ENCODE assay signal across 25 cellular contexts in genomic region chr6:12992770-12993169, GRCh38.
"Had no signal": no experiment of that assay in that cellular context is flagged by ENCODE, and none has a peak within 500 bp of the region (broad histone marks: within the 10 kb centered on the region; RNA-seq: fewer than 3 reads in every experiment).

No MANE protein-coding gene starts in this region.

- H3K4me1 ChIP-seq: vagina had no signal

- H3K4me3 ChIP-seq: lower lobe of right lung, mucosa of descending colon, thoracic aorta, vagina had no signal

- H3K9me3 ChIP-seq: lower lobe of right lung, mucosa of descending colon, thoracic aorta, vagina had no signal

- H3K27me3 ChIP-seq: brain microvascular endothelial cell, vagina had no signal

- DNase-seq: activated CD4-positive, alpha-beta T cell treated with anti-CD3 and anti-CD28 coated beads, Interleukin-2, amount 50 U/mL, for 4 hours; activated CD8-positive, alpha-beta memory T cell treated with anti-CD3 and anti-CD28 coated beads for 24 hours; activated CD8-positive, alpha-beta memory T cell treated with anti-CD3 and anti-CD28 coated beads, Interleukin-2, amount 50 U/mL, for 4 hours; activated T-cell treated with anti-CD3 and anti-CD28 coated beads, Interleukin-2, amount 50 U/mL, for 24 hours; aorta; brain microvascular endothelial cell; caudate nucleus; dermis blood vessel endothelial cell; effector CD8-positive, alpha-beta T cell; foreskin melanocyte; hippocampal formation; kidney; lower lobe of right lung; mesendoderm; mucosa of descending colon; occipital lobe; posterior cingulate gyrus; small intestine; stimulated activated CD4-positive, alpha-beta T cell treated with anti-CD3 and anti-CD28 coated beads, Interleukin-15, amount 100 ng/mL, for 24 hours; stimulated activated naive B cell treated with anti-CD40 and anti-IgM and Interleukin-4, amounts not matched to agents 10 μg/mL and 1 μg/mL and 100 μg/mL, for 72 hours had no signal

- H3K27ac ChIP-seq: brain microvascular endothelial cell, lower lobe of right lung, thoracic aorta, vagina had no signal

- H3K36me3 ChIP-seq: brain microvascular endothelial cell, lower lobe of right lung, thoracic aorta, vagina had no signal

- ATAC-seq: activated naive CD4-positive, alpha-beta T cell treated with anti-CD3 and anti-CD28 coated beads, Interleukin-2, amount 50 U/mL, for 72 hours; activated T-helper 17 cell treated with anti-CD3 and anti-CD28 coated beads, Interleukin-2, amount 50 U/mL, for 72 hours; lower lobe of right lung; mucosa of descending colon; sciatic nerve; stimulated activated naive B cell treated with anti-CD40 and anti-IgM and Interleukin-4, amounts not matched to agents 10 μg/mL and 1 μg/mL and 100 μg/mL, for 72 hours had no signal
